1 cellular context compared by ENCODE assay signal in the genomic region with DNA sequence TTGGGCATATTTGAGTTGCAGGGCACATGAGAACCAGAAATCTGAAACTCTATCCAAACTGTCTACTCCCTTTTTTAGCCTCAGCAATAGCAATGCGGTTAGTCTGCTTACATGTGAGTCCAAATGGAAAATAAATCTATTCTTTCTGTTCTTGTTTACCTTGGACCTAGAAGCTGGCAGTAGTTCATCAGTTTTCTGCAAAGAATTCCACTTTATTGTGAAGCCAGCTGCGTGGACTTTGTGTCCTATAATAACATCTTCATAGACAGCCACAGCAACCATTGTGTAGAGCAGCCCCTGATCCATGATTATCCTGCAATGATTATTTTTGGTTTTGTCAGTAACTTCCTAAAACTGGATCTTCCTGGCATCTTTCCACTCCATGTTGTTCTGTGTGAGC.
TF ChIP-seq lines count a peak whose summit lies in the region.

No MANE protein-coding gene starts in this region.

TF ChIP-seq in GM23338, 12 proteins besides CTCF, POLR2A, EP300 and RAD21:
- TF ChIP-seq EZH2phosphoT487 (IDR thresholded peaks at IDR 0.05; ENCODE audit: unreplicated experiment) (no peak), NANOG (IDR thresholded peaks at IDR 0.05; ENCODE audit: borderline replicate concordance) (no peak), CREB1 (CRISPR knock-in tag; IDR thresholded peaks at IDR 0.05; ENCODE audit: low read depth) (no peak), ZNF114 (CRISPR knock-in tag; IDR thresholded peaks at IDR 0.05) (no peak), POLR2AphosphoS5 (IDR thresholded peaks at IDR 0.05; ENCODE audit: low read depth) (no peak), STAT1 (IDR thresholded peaks at IDR 0.05; ENCODE audit: unreplicated experiment) (no peak)
- TF ChIP-seq, protein P1, sequence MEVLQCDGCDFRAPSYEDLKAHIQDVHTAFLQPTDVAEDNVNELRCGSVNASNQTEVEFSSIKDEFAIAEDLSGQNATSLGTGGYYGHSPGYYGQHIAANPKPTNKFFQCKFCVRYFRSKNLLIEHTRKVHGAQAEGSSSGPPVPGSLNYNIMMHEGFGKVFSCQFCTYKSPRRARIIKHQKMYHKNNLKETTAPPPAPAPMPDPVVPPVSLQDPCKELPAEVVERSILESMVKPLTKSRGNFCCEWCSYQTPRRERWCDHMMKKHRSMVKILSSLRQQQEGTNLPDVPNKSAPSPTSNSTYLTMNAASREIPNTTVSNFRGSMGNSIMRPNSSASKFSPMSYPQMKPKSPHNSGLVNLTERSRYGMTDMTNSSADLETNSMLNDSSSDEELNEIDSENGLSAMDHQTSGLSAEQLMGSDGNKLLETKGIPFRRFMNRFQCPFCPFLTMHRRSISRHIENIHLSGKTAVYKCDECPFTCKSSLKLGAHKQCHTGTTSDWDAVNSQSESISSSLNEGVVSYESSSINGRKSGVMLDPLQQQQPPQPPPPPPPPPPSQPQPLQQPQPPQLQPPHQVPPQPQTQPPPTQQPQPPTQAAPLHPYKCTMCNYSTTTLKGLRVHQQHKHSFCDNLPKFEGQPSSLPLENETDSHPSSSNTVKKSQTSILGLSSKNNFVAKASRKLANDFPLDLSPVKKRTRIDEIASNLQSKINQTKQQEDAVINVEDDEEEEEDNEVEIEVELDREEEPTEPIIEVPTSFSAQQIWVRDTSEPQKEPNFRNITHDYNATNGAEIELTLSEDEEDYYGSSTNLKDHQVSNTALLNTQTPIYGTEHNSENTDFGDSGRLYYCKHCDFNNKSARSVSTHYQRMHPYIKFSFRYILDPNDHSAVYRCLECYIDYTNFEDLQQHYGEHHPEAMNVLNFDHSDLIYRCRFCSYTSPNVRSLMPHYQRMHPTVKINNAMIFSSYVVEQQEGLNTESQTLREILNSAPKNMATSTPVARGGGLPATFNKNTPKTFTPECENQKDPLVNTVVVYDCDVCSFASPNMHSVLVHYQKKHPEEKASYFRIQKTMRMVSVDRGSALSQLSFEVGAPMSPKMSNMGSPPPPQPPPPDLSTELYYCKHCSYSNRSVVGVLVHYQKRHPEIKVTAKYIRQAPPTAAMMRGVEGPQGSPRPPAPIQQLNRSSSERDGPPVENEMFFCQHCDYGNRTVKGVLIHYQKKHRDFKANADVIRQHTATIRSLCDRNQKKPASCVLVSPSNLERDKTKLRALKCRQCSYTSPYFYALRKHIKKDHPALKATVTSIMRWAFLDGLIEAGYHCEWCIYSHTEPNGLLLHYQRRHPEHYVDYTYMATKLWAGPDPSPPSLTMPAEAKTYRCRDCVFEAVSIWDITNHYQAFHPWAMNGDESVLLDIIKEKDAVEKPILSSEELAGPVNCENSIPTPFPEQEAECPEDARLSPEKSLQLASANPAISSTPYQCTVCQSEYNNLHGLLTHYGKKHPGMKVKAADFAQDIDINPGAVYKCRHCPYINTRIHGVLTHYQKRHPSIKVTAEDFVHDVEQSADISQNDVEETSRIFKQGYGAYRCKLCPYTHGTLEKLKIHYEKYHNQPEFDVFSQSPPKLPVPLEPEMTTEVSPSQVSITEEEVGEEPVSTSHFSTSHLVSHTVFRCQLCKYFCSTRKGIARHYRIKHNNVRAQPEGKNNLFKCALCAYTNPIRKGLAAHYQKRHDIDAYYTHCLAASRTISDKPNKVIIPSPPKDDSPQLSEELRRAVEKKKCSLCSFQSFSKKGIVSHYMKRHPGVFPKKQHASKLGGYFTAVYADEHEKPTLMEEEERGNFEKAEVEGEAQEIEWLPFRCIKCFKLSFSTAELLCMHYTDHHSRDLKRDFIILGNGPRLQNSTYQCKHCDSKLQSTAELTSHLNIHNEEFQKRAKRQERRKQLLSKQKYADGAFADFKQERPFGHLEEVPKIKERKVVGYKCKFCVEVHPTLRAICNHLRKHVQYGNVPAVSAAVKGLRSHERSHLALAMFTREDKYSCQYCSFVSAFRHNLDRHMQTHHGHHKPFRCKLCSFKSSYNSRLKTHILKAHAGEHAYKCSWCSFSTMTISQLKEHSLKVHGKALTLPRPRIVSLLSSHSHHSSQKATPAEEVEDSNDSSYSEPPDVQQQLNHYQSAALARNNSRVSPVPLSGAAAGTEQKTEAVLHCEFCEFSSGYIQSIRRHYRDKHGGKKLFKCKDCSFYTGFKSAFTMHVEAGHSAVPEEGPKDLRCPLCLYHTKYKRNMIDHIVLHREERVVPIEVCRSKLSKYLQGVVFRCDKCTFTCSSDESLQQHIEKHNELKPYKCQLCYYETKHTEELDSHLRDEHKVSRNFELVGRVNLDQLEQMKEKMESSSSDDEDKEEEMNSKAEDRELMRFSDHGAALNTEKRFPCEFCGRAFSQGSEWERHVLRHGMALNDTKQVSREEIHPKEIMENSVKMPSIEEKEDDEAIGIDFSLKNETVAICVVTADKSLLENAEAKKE (CRISPR knock-in tag; IDR thresholded peaks at IDR 0.05): no peak
- TF ChIP-seq, protein P2, sequence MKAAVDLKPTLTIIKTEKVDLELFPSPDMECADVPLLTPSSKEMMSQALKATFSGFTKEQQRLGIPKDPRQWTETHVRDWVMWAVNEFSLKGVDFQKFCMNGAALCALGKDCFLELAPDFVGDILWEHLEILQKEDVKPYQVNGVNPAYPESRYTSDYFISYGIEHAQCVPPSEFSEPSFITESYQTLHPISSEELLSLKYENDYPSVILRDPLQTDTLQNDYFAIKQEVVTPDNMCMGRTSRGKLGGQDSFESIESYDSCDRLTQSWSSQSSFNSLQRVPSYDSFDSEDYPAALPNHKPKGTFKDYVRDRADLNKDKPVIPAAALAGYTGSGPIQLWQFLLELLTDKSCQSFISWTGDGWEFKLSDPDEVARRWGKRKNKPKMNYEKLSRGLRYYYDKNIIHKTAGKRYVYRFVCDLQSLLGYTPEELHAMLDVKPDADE (IDR thresholded peaks at IDR 0.05): no peak
TF ChIP-seq in GM23338: peak in this region for 0.
